In the genomic region with DNA sequence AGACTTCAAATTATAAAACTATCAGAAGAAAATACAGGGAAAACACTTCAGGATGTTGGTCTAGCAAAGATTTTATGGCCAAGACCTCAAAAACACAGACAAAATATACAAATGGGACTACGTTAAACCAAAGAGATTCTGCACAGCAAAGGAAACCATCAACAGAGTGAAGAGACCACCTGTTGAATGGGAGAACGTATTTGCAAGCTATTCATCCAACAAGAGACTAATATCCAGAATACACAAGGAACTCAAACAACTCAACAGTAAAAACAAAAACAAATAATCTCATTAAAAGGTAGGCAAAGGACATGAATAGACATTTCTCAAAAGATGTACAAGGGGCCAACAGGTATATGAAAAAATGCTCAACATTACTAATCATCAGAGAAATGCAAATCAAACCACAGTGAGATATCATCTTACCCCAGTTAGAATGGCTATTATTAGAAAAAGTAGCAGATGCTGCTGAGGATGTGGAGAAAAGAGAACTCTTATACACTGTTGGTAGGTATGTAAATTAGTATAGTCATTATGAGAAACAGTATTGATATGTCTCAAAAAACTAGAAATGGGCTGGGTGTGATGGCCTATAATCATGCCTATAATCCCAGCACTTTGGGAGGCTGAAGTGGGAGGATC, we compare ENCODE assay signal across 12 cellular contexts.
DNase-seq lines count a peak whose midpoint lies in the region; ATAC-seq and TF ChIP-seq lines count a peak whose summit lies in the region.
"Had no signal": no experiment of that assay in that cellular context is flagged by ENCODE, and none has a peak within 500 bp of the region (broad histone marks: within the 10 kb centered on the region; RNA-seq: fewer than 3 reads in every experiment).

No MANE protein-coding gene starts in this region.

- intact Hi-C loops in left colon (cut with DNase I, micrococcal nuclease) (no loop called here), posterior cingulate gyrus (cut with DNase I) (no loop called here)

- H3K4me3 ChIP-seq in neural progenitor cell, result no peak overlapping the region

- ATAC-seq in GM18499 (IDR thresholded peaks at IDR 0.05; ENCODE audit: insufficient read depth, unreplicated experiment) (peak; percentile 91), GM19438 (IDR thresholded peaks at IDR 0.05; ENCODE audit: low read depth, unreplicated experiment) (peak; percentile 97), HG02852 (IDR thresholded peaks at IDR 0.05; ENCODE audit: unreplicated experiment) (peak; percentile 95), HG03469 (IDR thresholded peaks at IDR 0.05; ENCODE audit: unreplicated experiment) (peak; percentile 98), left colon (no peak)
- ATAC-seq: effector memory CD8-positive, alpha-beta T cell had no signal

- no peaks in the 10 kb centered on the region for H3K9me3 Mint-ChIP-seq in neural progenitor cell
- H3K9me3 Mint-ChIP-seq: effector memory CD8-positive, alpha-beta T cell had no signal

- H4K20me1 ChIP-seq in neural progenitor cell (ENCODE audit: low read depth), result no peaks in the 10 kb centered on the region

- no peak overlapping the region for H3K27ac ChIP-seq in neural progenitor cell

- H3K4me3 Mint-ChIP-seq in neural progenitor cell, result no peak overlapping the region
- H3K4me3 Mint-ChIP-seq: effector memory CD8-positive, alpha-beta T cell had no signal

- no peak overlapping the region for H3K9ac ChIP-seq in neural progenitor cell

- H3K36me3 ChIP-seq in neural progenitor cell, result no peaks in the 10 kb centered on the region

- H3F3A ChIP-seq in neural progenitor cell (ENCODE audit: low read depth), result no peaks in the 10 kb centered on the region

- H2AFZ ChIP-seq in neural progenitor cell (replicated peaks), result no peak overlapping the region

- H3K4me1 Mint-ChIP-seq in neural progenitor cell, result no peaks in the 10 kb centered on the region

- H3K4me2 ChIP-seq in neural progenitor cell, result no peak overlapping the region

- TF ChIP-seq CTCF in GM10266 (IDR thresholded peaks at IDR 0.05; ENCODE audit: control insufficient read depth, insufficient read depth, low read depth, missing control alignments) (no peak), neural progenitor cell (IDR thresholded peaks at IDR 0.05) (no peak)

- no peaks in the 10 kb centered on the region for H3K4me1 ChIP-seq in neural progenitor cell

- H3K79me2 ChIP-seq in neural progenitor cell (ENCODE audit: low read depth), result no peaks in the 10 kb centered on the region

- H3K9me3 ChIP-seq in neural progenitor cell (ENCODE audit: low read depth), result no peaks in the 10 kb centered on the region

- H3K36me3 Mint-ChIP-seq in neural progenitor cell, result no peaks in the 10 kb centered on the region

- H3K27me3 ChIP-seq in neural progenitor cell, result no peaks in the 10 kb centered on the region

- DNase-seq in GM10266 (ENCODE audit: extremely low spot score) (no peak), neural progenitor cell (ENCODE audit: low spot score) (no peak), left colon (no peak), posterior cingulate gyrus (no peak)
- DNase-seq: amygdala; effector memory CD8-positive, alpha-beta T cell; GDM1; mesenchymal stem cell had no signal

- H3K27me3 Mint-ChIP-seq in neural progenitor cell (ENCODE audit: insufficient read depth, low read depth), result peaks cover 2% of the 10 kb centered on the region

- H3K27ac Mint-ChIP-seq in neural progenitor cell, result no peak overlapping the region
- H3K27ac Mint-ChIP-seq: effector memory CD8-positive, alpha-beta T cell had no signal
